8 cellular contexts compared by ENCODE assay signal in genomic region chr19:40570313-40571004, GRCh38. TPM values are rescaled to one million over a fixed set of nuclear protein-coding genes. Genes with fewer than 3 reads are reported as not detected.
DNase-seq lines count a peak whose midpoint lies in the region; ATAC-seq lines count a peak whose summit lies in the region.

No MANE protein-coding gene starts in this region.

- H3K36me3 ChIP-seq in esophagus (ENCODE audit: control insufficient read depth in 2 of 2, insufficient read depth in 2 of 2, low read length in 1 of 2): no peaks in the 10 kb centered on the region
- H3K36me3 ChIP-seq in mucosa of stomach (ENCODE audit: control insufficient read depth, insufficient read depth, low read length): no peaks in the 10 kb centered on the region

- H3K27me3 Mint-ChIP-seq in IgD-negative memory B cell: peaks cover 21% of the 10 kb centered on the region

- peak overlapping the region; percentile 46 to 93 (median 81) for H3K4me3 Mint-ChIP-seq in IgD-negative memory B cell

- peak; percentile 76 for ATAC-seq in GM21576 (IDR thresholded peaks at IDR 0.05; ENCODE audit: unreplicated experiment)

- peaks cover 0 to 4% (median 2%) of the 10 kb centered on the region in 3 donors for H3K9me3 Mint-ChIP-seq in IgD-negative memory B cell

- DNase-seq in DMS114 treated with DMSO at 0.1 percent for 48 hours (lab: John Stamatoyannopoulos, UW; ENCODE audit: unreplicated experiment): peak; percentile 97
- peak; percentile 95 for DNase-seq in OCI-M2 (lab: John Stamatoyannopoulos, UW; ENCODE audit: unreplicated experiment)
- peak; percentile 95 for DNase-seq in activated T-cell treated with anti-CD3 and anti-CD28 coated beads for 48 hours (ENCODE audit: low read depth)
- peak; percentile 82 to 86 for DNase-seq in stimulated activated CD8-positive, alpha-beta memory T cell treated with anti-CD3 and anti-CD28 coated beads, Interleukin-4, amount 100 ng/mL, for 4 hours (ENCODE audit: low read depth in 2 of 2, low spot score in 1 of 2)

- H3K4me3 ChIP-seq in esophagus (ENCODE audit: low read depth in 1 of 2, low read length in 2 of 2): peak overlapping the region; percentile 36 to 41
- H3K4me3 ChIP-seq in mucosa of stomach (ENCODE audit: low read length): no peak overlapping the region

- H3K27ac Mint-ChIP-seq in IgD-negative memory B cell: peak overlapping the region; percentile 40 to 94 (median 68)

- peak overlapping the region; percentile 22 to 58 for H3K27ac ChIP-seq in esophagus (ENCODE audit: low read depth in 2 of 2, low read length in 1 of 2)

- H3K9ac ChIP-seq in mucosa of stomach (ENCODE audit: low read length): peak overlapping the region; percentile 53

- H3K9me3 ChIP-seq in esophagus (ENCODE audit: control insufficient read depth in 2 of 2, insufficient read depth in 1 of 2, low read depth in 1 of 2, low read length in 1 of 2) (peaks cover 0 to 3% of the 10 kb centered on the region in 2 donors), mucosa of stomach (ENCODE audit: control insufficient read depth, low read length) (no peaks in the 10 kb centered on the region)

- no peaks in the 10 kb centered on the region for H3K36me3 Mint-ChIP-seq in IgD-negative memory B cell

- peaks cover 4 to 8% of the 10 kb centered on the region in 2 donors for H3K4me1 ChIP-seq in esophagus (ENCODE audit: control insufficient read depth in 2 of 2, insufficient read depth in 2 of 2, low read length in 1 of 2)
- H3K4me1 ChIP-seq in mucosa of stomach (ENCODE audit: control insufficient read depth, insufficient read depth, low read length): peaks cover 10% of the 10 kb centered on the region

- H3K27me3 ChIP-seq in esophagus (ENCODE audit: control insufficient read depth in 1 of 2, insufficient read depth in 2 of 2, low read length in 2 of 2): peaks cover 0 to 8% of the 10 kb centered on the region in 2 donors
- H3K27me3 ChIP-seq in mucosa of stomach (ENCODE audit: control insufficient read depth, insufficient read depth, low read length): peaks cover 34% of the 10 kb centered on the region

- WGBS in esophagus, 2 donors: 0 to 1% methylated on average over 40 to 53 of the region's 53 CpGs

- peaks cover 4 to 9% (median 7%) of the 10 kb centered on the region in 3 donors for H3K4me1 Mint-ChIP-seq in IgD-negative memory B cell

RNA-seq across cellular contexts. Expression of gene SHKBP1, which starts 6.2 kb away (rescaled TPM):
- 210 TPM for polyA plus RNA-seq in IgD-negative memory B cell
- polyA plus RNA-seq in esophagus: 10 to 100 TPM; 47.9 to 53.6 TPM

RNA-seq across cellular contexts. Expression of gene LTBP4, which starts 30.7 kb away (rescaled TPM):
- polyA plus RNA-seq in IgD-negative memory B cell (22.1 TPM), esophagus (100 to 1,000 TPM in 1 of 2 donors, 10 to 100 TPM in 1; 69.9 to 117 TPM)
